In genomic region chr4:25367004-25367621, GRCh38 we compare ENCODE assay signal across 8 cellular contexts. TPM values are rescaled to one million over a fixed set of nuclear protein-coding genes. Genes with fewer than 3 reads are reported as not detected.
DNase-seq lines count a peak whose midpoint lies in the region; ATAC-seq, FAIRE-seq and TF ChIP-seq lines count a peak whose summit lies in the region.

No MANE protein-coding gene starts in this region.

- FAIRE-seq in keratinocyte (lab: Jason Lieb, UNC): no peak

- no peaks in the 10 kb centered on the region for H3K27me3 ChIP-seq in KMS-11 (ENCODE audit: insufficient read depth, low read depth)
- no peaks in the 10 kb centered on the region for H3K27me3 ChIP-seq in keratinocyte (ENCODE audit: control insufficient read depth, extremely low read depth, insufficient read depth, low read length)

- peak; percentile 66 for TF ChIP-seq CTCF in KMS-11 (conservative IDR thresholded peaks at IDR 0.05; ENCODE audit: low read depth, low read length)
- TF ChIP-seq CTCF in WI38 (IDR thresholded peaks at IDR 0.05; ENCODE audit: low read depth, low read length): peak; percentile 40; the same call in 1 of the 2 replicates
- peak in 2 of 3 experiments; percentile 31 to 40 for TF ChIP-seq CTCF in keratinocyte (optimal IDR thresholded peaks at IDR 0.05 in 1 of 3, IDR thresholded peaks at IDR 0.05 in 1 of 3, conservative IDR thresholded peaks at IDR 0.05 in 1 of 3; ENCODE audit: extremely low read depth in 1 of 3, insufficient read depth in 2 of 3, low read length in 3 of 3)

- DNase-seq in DMS53 treated with DMSO at 0.1 percent for 48 hours (lab: John Stamatoyannopoulos, UW; ENCODE audit: unreplicated experiment) (peak; percentile 59), keratinocyte (ENCODE audit: low read depth, low spot score) (no peak), NK-92 (lab: John Stamatoyannopoulos, UW; ENCODE audit: unreplicated experiment) (no peak), left ventricle myocardium superior (no peak)
- no peak for DNase-seq in stimulated activated CD4-positive, alpha-beta T cell treated with anti-CD3 and anti-CD28 coated beads, Interleukin-15, amount 100 ng/mL, for 24 hours

- H3K4me2 ChIP-seq in KMS-11 (no peak overlapping the region), keratinocyte (ENCODE audit: control insufficient read depth, extremely low read depth, insufficient read depth, low read depth, low read length) (no peak overlapping the region)

- H3K79me2 ChIP-seq in KMS-11 (ENCODE audit: insufficient read depth, low read depth): no peaks in the 10 kb centered on the region
- H3K79me2 ChIP-seq in keratinocyte (ENCODE audit: control insufficient read depth, insufficient read depth, low read length): no peaks in the 10 kb centered on the region

- ATAC-seq in HG03354 (IDR thresholded peaks at IDR 0.05; ENCODE audit: poor library complexity, severe bottlenecking, unreplicated experiment): no peak
- no peak for ATAC-seq in left ventricle myocardium superior

- no peak overlapping the region for H3K27ac ChIP-seq in KMS-11
- no peak overlapping the region for H3K27ac ChIP-seq in keratinocyte (ENCODE audit: control insufficient read depth, insufficient read depth, low read length)

- H3K4me3 ChIP-seq in KMS-11 (IDR thresholded peaks at IDR 0.05; ENCODE audit: insufficient read depth, low read depth, low read length) (no peak overlapping the region), WI38 (ENCODE audit: low read depth, low read length) (no peak overlapping the region), keratinocyte (ENCODE audit: control insufficient read depth in 2 of 3, extremely low read depth in 1 of 3, insufficient read depth in 2 of 3, low read depth in 1 of 3, low read length in 3 of 3) (no peak overlapping the region)

- H3K36me3 ChIP-seq in KMS-11 (ENCODE audit: insufficient read depth): no peaks in the 10 kb centered on the region
- H3K36me3 ChIP-seq in keratinocyte (ENCODE audit: control insufficient read depth in 2 of 2, extremely low read depth in 1 of 2, insufficient read depth in 2 of 2, low read length in 2 of 2): peaks cover 4 to 7% of the 10 kb centered on the region in 2 experiments

- H3K4me1 ChIP-seq in KMS-11 (ENCODE audit: low read depth, poor library complexity, severe bottlenecking) (no peaks in the 10 kb centered on the region), keratinocyte (ENCODE audit: control insufficient read depth, extremely low read depth, insufficient read depth, low read length) (no peaks in the 10 kb centered on the region)

- no peaks in the 10 kb centered on the region for H3K9me3 ChIP-seq in keratinocyte (ENCODE audit: control insufficient read depth, low read depth, low read length)

- intact Hi-C loops in left ventricle myocardium superior (cut with micrococcal nuclease): no loop called here

- no peaks in the 10 kb centered on the region for H3K9me1 ChIP-seq in keratinocyte (ENCODE audit: control insufficient read depth, extremely low read depth, insufficient read depth, low read length)

- H4K20me1 ChIP-seq in KMS-11 (ENCODE audit: insufficient read depth): no peaks in the 10 kb centered on the region
- no peaks in the 10 kb centered on the region for H4K20me1 ChIP-seq in keratinocyte (ENCODE audit: control insufficient read depth, extremely low read depth, insufficient read depth, low read length)

- H3K9ac ChIP-seq in KMS-11: no peak overlapping the region
- no peak overlapping the region for H3K9ac ChIP-seq in keratinocyte (ENCODE audit: control insufficient read depth, extremely low read depth, insufficient read depth, low read length)

- H2AFZ ChIP-seq in KMS-11 (ENCODE audit: low read depth): no peak overlapping the region
- no peak overlapping the region for H2AFZ ChIP-seq in keratinocyte (ENCODE audit: control insufficient read depth, low read length)

- dilution Hi-C loops in keratinocyte (cut with MboI; ENCODE audit: extremely low pct_ligation_motif_present, low sequenced_read_pairs): no loop called here

RNA-seq across cellular contexts. Expression of gene ANAPC4, which starts 9.9 kb away (rescaled TPM):
- polyA plus RNA-seq in keratinocyte: 11.0 to 26.9 TPM (median 15.7 TPM) in 3 replicates
- 8.6 TPM for polyA plus RNA-seq in keratinocyte (2011; ENCODE audit: low read depth)
- polyA plus RNA-seq in keratinocyte (2011; cell fraction: cytosol; rRNA removed): 8.3 and 18.8 TPM in 2 replicates
- polyA plus RNA-seq in keratinocyte (2011; cell fraction: nucleus; rRNA removed): 49.9 and 61.5 TPM in 2 replicates
- 9.1 and 16.0 TPM in 2 replicates for polyA plus RNA-seq in keratinocyte (2012; ENCODE audit: low replicate concordance)
- polyA minus RNA-seq in keratinocyte: 3.8 to 19.8 TPM (median 10.8 TPM) in 3 replicates
- polyA minus RNA-seq in keratinocyte (2011; cell fraction: cytosol; rRNA and poly(A)+ RNA removed): 4.6 TPM
- polyA minus RNA-seq in keratinocyte (2011; cell fraction: nucleus; rRNA and poly(A)+ RNA removed): 9.6 and 19.9 TPM in 2 replicates
- 11.4 TPM for total RNA-seq in left ventricle myocardium superior

RNA-seq across cellular contexts. Expression of gene ZCCHC4, which starts 54.5 kb away (rescaled TPM):
- polyA plus RNA-seq in keratinocyte: 7.4 to 10.8 TPM (median 7.9 TPM) in 3 replicates
- 5.3 TPM for polyA plus RNA-seq in keratinocyte (2011; ENCODE audit: low read depth)
- 3.8 and 7.7 TPM in 2 replicates for polyA plus RNA-seq in keratinocyte (2011; cell fraction: cytosol; rRNA removed)
- 14.3 and 14.6 TPM in 2 replicates for polyA plus RNA-seq in keratinocyte (2011; cell fraction: nucleus; rRNA removed)
- polyA plus RNA-seq in keratinocyte (2012; ENCODE audit: low replicate concordance): 4.0 and 5.8 TPM in 2 replicates
- polyA minus RNA-seq in keratinocyte: 3.0 to 8.2 TPM (median 4.3 TPM) in 3 replicates
- 9.0 TPM for polyA minus RNA-seq in keratinocyte (2011; cell fraction: cytosol; rRNA and poly(A)+ RNA removed)
- polyA minus RNA-seq in keratinocyte (2011; cell fraction: nucleus; rRNA and poly(A)+ RNA removed): 8.1 and 19.6 TPM in 2 replicates
- 9.8 TPM for total RNA-seq in left ventricle myocardium superior
